24 cellular contexts compared by ENCODE assay signal in the genomic region with DNA sequence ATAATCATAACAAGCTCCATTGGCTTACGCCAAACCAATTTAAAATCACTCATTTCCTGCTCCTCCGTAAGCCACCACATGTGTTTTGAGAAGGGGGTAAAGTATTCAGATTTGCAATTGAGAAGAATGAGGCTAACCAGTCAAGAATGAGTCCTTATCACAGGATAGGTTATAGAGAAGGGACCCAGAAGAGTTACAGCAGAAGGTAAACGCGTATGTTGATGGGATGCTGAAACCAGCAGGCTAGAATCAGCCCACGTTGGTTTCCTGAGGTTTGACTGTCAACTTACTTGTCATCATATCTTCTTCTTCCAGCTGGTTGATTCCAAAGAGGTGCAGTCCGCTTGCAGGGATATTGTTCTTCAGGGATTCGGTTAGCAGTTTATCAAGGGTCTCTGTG.
DNase-seq lines count a peak whose midpoint lies in the region; ATAC-seq lines count a peak whose summit lies in the region.
"Had no signal": no experiment of that assay in that cellular context is flagged by ENCODE, and none has a peak within 500 bp of the region (broad histone marks: within the 10 kb centered on the region; RNA-seq: fewer than 3 reads in every experiment).

No MANE protein-coding gene starts in this region.

- peak; percentile 45 for DNase-seq in activated CD8-positive, alpha-beta memory T cell treated with anti-CD3 and anti-CD28 coated beads, Interleukin-2, amount 10 ng/mL, durations not matched to agents 7 days and 5 days
- no peak for DNase-seq in activated CD8-positive, alpha-beta memory T cell treated with anti-CD3 and anti-CD28 coated beads, Interleukin-2, amount 50 U/mL, for 48 hours
- peak; percentile 9 for DNase-seq in T-helper 2 cell treated with Interferon-gamma antibody and Interleukin-4, amounts not matched to agents 5 μg/mL and 100 μg/mL, for 36 hours (ENCODE audit: low spot score)
- no peak for DNase-seq in central memory CD8-positive, alpha-beta T cell (ENCODE audit: low spot score in 2 of 2)
- DNase-seq in Karpas-422 (no peak), SW 1271 (lab: John Stamatoyannopoulos, UW) (no peak)
- DNase-seq: aorta; DMS153; effector memory CD4-positive, alpha-beta T cell; hippocampal formation; Kasumi-1; left cardiac atrium; mucosa of descending colon; NCI-H1436 treated with DMSO at 0.1 percent for 48 hours; ovary; Right ventricle myocardium superior; stomach had no signal

- CTCF ChIA-PET in activated CD8-positive, alpha-beta memory T cell treated with anti-CD3 and anti-CD28 coated beads, Interleukin-2, amount 10 ng/mL, durations not matched to agents 7 days and 5 days (lab: Charles Lee), result interaction anchor here (1.1 to 7.8 kb wide), 5 partner anchors 10 to 66 kb away, joined by 3 to 59 read pairs (median 5); no protein-coding TSS in a partner anchor

- peaks cover 6% of the 10 kb centered on the region for H3K4me1 ChIP-seq in Karpas-422 (ENCODE audit: low read length)
- H3K4me1 ChIP-seq: HAP-1 had no signal

- H3K9me3 Mint-ChIP-seq in activated CD8-positive, alpha-beta memory T cell treated with anti-CD3 and anti-CD28 coated beads, Interleukin-2, amount 10 ng/mL, durations not matched to agents 7 days and 5 days (ENCODE audit: low read depth), result no peaks in the 10 kb centered on the region
- peaks cover 4% of the 10 kb centered on the region for H3K9me3 Mint-ChIP-seq in T-helper 2 cell treated with Interferon-gamma antibody and Interleukin-4, amounts not matched to agents 5 μg/mL and 100 μg/mL, for 36 hours
- peaks cover 5% of the 10 kb centered on the region for H3K9me3 Mint-ChIP-seq in central memory CD8-positive, alpha-beta T cell
- H3K9me3 Mint-ChIP-seq in stimulated activated memory B cell treated with anti-CD40 and anti-IgM and Interleukin-4, amounts not matched to agents 10 μg/mL and 1 μg/mL and 100 μg/mL, for 72 hours, result peaks cover 5% of the 10 kb centered on the region

- H3K9ac ChIP-seq in Karpas-422 (ENCODE audit: low read length), result no peak overlapping the region

- peaks cover 34% of the 10 kb centered on the region for H3K79me2 ChIP-seq in Karpas-422 (ENCODE audit: low read length)

- H3K9me2 ChIP-seq in Karpas-422 (replicated peaks; ENCODE audit: insufficient read depth, low read length), result no peaks in the 10 kb centered on the region

- peaks cover 29% of the 10 kb centered on the region for H3K36me3 ChIP-seq in Karpas-422 (ENCODE audit: insufficient read depth, low read length)
- H3K36me3 ChIP-seq: HAP-1, ovary had no signal

- H3K27me3 Mint-ChIP-seq in activated CD8-positive, alpha-beta memory T cell treated with anti-CD3 and anti-CD28 coated beads, Interleukin-2, amount 10 ng/mL, durations not matched to agents 7 days and 5 days, result no peaks in the 10 kb centered on the region
- H3K27me3 Mint-ChIP-seq in T-helper 2 cell treated with Interferon-gamma antibody and Interleukin-4, amounts not matched to agents 5 μg/mL and 100 μg/mL, for 36 hours (ENCODE audit: low read depth), result no peaks in the 10 kb centered on the region
- no peaks in the 10 kb centered on the region for H3K27me3 Mint-ChIP-seq in central memory CD8-positive, alpha-beta T cell
- no peaks in the 10 kb centered on the region for H3K27me3 Mint-ChIP-seq in stimulated activated memory B cell treated with anti-CD40 and anti-IgM and Interleukin-4, amounts not matched to agents 10 μg/mL and 1 μg/mL and 100 μg/mL, for 72 hours
- H3K27me3 Mint-ChIP-seq: activated naive CD4-positive, alpha-beta T cell treated with anti-CD3 and anti-CD28 coated beads, Interleukin-2, amount 50 U/mL, for 24 hours had no signal

- peaks cover 68% of the 10 kb centered on the region for H3K4me1 Mint-ChIP-seq in activated CD8-positive, alpha-beta memory T cell treated with anti-CD3 and anti-CD28 coated beads, Interleukin-2, amount 10 ng/mL, durations not matched to agents 7 days and 5 days
- peaks cover 40% of the 10 kb centered on the region for H3K4me1 Mint-ChIP-seq in T-helper 2 cell treated with Interferon-gamma antibody and Interleukin-4, amounts not matched to agents 5 μg/mL and 100 μg/mL, for 36 hours (ENCODE audit: low read depth)
- H3K4me1 Mint-ChIP-seq in central memory CD8-positive, alpha-beta T cell, result peaks cover 48% of the 10 kb centered on the region
- H3K4me1 Mint-ChIP-seq in stimulated activated memory B cell treated with anti-CD40 and anti-IgM and Interleukin-4, amounts not matched to agents 10 μg/mL and 1 μg/mL and 100 μg/mL, for 72 hours, result peaks cover 82% of the 10 kb centered on the region

- no peak overlapping the region for H3K27ac ChIP-seq in Karpas-422 (ENCODE audit: low read length)
- H3K27ac ChIP-seq: ovary, stomach had no signal

- no peaks in the 10 kb centered on the region for H3K27me3 ChIP-seq in Karpas-422 (ENCODE audit: low read length)
- H3K27me3 ChIP-seq: ovary, stomach had no signal

- H3K9me3 ChIP-seq in Karpas-422 (ENCODE audit: low read length), result no peaks in the 10 kb centered on the region
- H3K9me3 ChIP-seq: HAP-1, mucosa of descending colon, ovary, stomach had no signal

- peaks cover 21% of the 10 kb centered on the region for H3K36me3 Mint-ChIP-seq in activated CD8-positive, alpha-beta memory T cell treated with anti-CD3 and anti-CD28 coated beads, Interleukin-2, amount 10 ng/mL, durations not matched to agents 7 days and 5 days
- H3K36me3 Mint-ChIP-seq in T-helper 2 cell treated with Interferon-gamma antibody and Interleukin-4, amounts not matched to agents 5 μg/mL and 100 μg/mL, for 36 hours (ENCODE audit: low read depth), result peaks cover 12% of the 10 kb centered on the region
- H3K36me3 Mint-ChIP-seq in central memory CD8-positive, alpha-beta T cell (ENCODE audit: insufficient read depth), result peaks cover 14% of the 10 kb centered on the region
- peaks cover 91% of the 10 kb centered on the region for H3K36me3 Mint-ChIP-seq in stimulated activated memory B cell treated with anti-CD40 and anti-IgM and Interleukin-4, amounts not matched to agents 10 μg/mL and 1 μg/mL and 100 μg/mL, for 72 hours

- H3K27ac Mint-ChIP-seq in activated CD8-positive, alpha-beta memory T cell treated with anti-CD3 and anti-CD28 coated beads, Interleukin-2, amount 10 ng/mL, durations not matched to agents 7 days and 5 days, result peak overlapping the region; percentile 87
- H3K27ac Mint-ChIP-seq in T-helper 2 cell treated with Interferon-gamma antibody and Interleukin-4, amounts not matched to agents 5 μg/mL and 100 μg/mL, for 36 hours, result peak overlapping the region; percentile 54
- H3K27ac Mint-ChIP-seq in central memory CD8-positive, alpha-beta T cell (ENCODE audit: low read depth), result peak overlapping the region; percentile 93
- peak overlapping the region; percentile 89 for H3K27ac Mint-ChIP-seq in stimulated activated memory B cell treated with anti-CD40 and anti-IgM and Interleukin-4, amounts not matched to agents 10 μg/mL and 1 μg/mL and 100 μg/mL, for 72 hours
- H3K27ac Mint-ChIP-seq: activated naive CD4-positive, alpha-beta T cell treated with anti-CD3 and anti-CD28 coated beads, Interleukin-2, amount 50 U/mL, for 24 hours had no signal

- no peak overlapping the region for H3K4me2 ChIP-seq in Karpas-422 (ENCODE audit: low read depth, low read length, poor library complexity, severe bottlenecking)

- no peaks in the 10 kb centered on the region for H4K20me1 ChIP-seq in Karpas-422 (ENCODE audit: insufficient read depth, low read depth, low read length)

- ATAC-seq in activated CD8-positive, alpha-beta memory T cell treated with anti-CD3 and anti-CD28 coated beads, Interleukin-2, amount 10 ng/mL, durations not matched to agents 7 days and 5 days, result peak; percentile 61
- ATAC-seq in central memory CD8-positive, alpha-beta T cell (replicated peaks; ENCODE audit: extremely low read depth, poor library complexity, severe bottlenecking), result no peak
- ATAC-seq in stimulated activated memory B cell treated with anti-CD40 and anti-IgM and Interleukin-4, amounts not matched to agents 10 μg/mL and 1 μg/mL and 100 μg/mL, for 72 hours, result no peak
- ATAC-seq in GM18861 (IDR thresholded peaks at IDR 0.05; ENCODE audit: unreplicated experiment), result no peak
- ATAC-seq: HepG2, left cardiac atrium, mucosa of descending colon had no signal

- no peak overlapping the region for H3K4me3 ChIP-seq in Karpas-422 (ENCODE audit: low read length)
- H3K4me3 ChIP-seq: coronary artery, HAP-1, mucosa of descending colon, ovary, skin epidermis, stomach had no signal

- H2AFZ ChIP-seq in Karpas-422 (ENCODE audit: low read length), result no peak overlapping the region

- H3K4me3 Mint-ChIP-seq in activated CD8-positive, alpha-beta memory T cell treated with anti-CD3 and anti-CD28 coated beads, Interleukin-2, amount 10 ng/mL, durations not matched to agents 7 days and 5 days, result peak overlapping the region; percentile 52
- peak overlapping the region; percentile 4 for H3K4me3 Mint-ChIP-seq in T-helper 2 cell treated with Interferon-gamma antibody and Interleukin-4, amounts not matched to agents 5 μg/mL and 100 μg/mL, for 36 hours
- peak overlapping the region; percentile 70 for H3K4me3 Mint-ChIP-seq in central memory CD8-positive, alpha-beta T cell
- H3K4me3 Mint-ChIP-seq in stimulated activated memory B cell treated with anti-CD40 and anti-IgM and Interleukin-4, amounts not matched to agents 10 μg/mL and 1 μg/mL and 100 μg/mL, for 72 hours, result peak overlapping the region; percentile 3

Comparison
In these comparisons a context has a peak if more than half of its experiments do, and no peak if none do; other contexts are left out.
1. DNase-seq: peak in activated CD8-positive, alpha-beta memory T cell treated with anti-CD3 and anti-CD28 coated beads, Interleukin-2, amount 10 ng/mL, durations not matched to agents 7 days and 5 days (single experiment) and T-helper 2 cell treated with Interferon-gamma antibody and Interleukin-4, amounts not matched to agents 5 μg/mL and 100 μg/mL, for 36 hours (single experiment); none in activated CD8-positive, alpha-beta memory T cell treated with anti-CD3 and anti-CD28 coated beads, Interleukin-2, amount 50 U/mL, for 48 hours (single experiment), central memory CD8-positive, alpha-beta T cell (0 of 2), Karpas-422 (single experiment) and SW 1271 (0 of 2).
2. H3K4me3 Mint-ChIP-seq: peak in every context shown above with its lines; median percentile 70 in central memory CD8-positive, alpha-beta T cell; 52 in activated CD8-positive, alpha-beta memory T cell treated with anti-CD3 and anti-CD28 coated beads, Interleukin-2, amount 10 ng/mL, durations not matched to agents 7 days and 5 days; 4 in T-helper 2 cell treated with Interferon-gamma antibody and Interleukin-4, amounts not matched to agents 5 μg/mL and 100 μg/mL, for 36 hours; 3 in stimulated activated memory B cell treated with anti-CD40 and anti-IgM and Interleukin-4, amounts not matched to agents 10 μg/mL and 1 μg/mL and 100 μg/mL, for 72 hours.
3. Peak in every context shown above with its lines, with median percentiles within 50 percentile points of each other: H3K27ac Mint-ChIP-seq.